In the genomic region with DNA sequence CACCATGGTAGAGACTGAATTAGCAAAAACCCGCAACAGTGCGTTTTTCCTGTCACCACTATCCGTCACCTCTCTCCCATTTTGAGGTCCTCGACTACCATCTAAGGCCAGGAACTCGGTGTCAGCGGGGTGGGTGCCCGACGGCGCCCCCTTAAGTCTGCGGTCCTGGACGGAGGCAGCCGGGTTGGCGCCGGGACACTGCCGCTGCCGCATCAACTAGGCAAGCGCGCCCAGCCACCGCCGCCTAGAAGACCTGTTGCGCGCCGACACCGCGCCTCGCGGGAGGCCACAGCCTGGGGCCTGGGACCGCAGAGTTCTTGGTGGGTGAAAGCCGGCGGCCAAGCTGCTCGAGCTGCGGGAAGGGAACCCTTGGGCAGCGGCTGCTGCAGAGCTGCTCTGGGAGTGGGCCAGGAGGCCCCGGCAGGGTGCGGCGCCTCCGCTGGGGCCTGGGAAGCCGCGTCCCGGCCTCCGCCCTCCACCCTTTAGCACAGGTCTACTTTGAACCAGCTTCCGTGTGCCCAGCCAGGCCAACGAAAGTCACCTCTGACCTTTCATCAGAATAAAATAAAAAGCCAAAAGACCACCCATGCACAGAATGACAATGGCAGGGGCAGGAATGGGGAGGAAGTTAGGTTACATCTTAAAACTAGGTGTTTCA, we compare ENCODE assay signal across 21 cellular contexts. TPM values are rescaled to one million over a fixed set of nuclear protein-coding genes. Genes with fewer than 3 reads are reported as not detected.
DNase-seq lines count a peak whose midpoint lies in the region; ATAC-seq, FAIRE-seq and TF ChIP-seq lines count a peak whose summit lies in the region.
"Had no signal": no experiment of that assay in that cellular context is flagged by ENCODE, and none has a peak within 500 bp of the region (broad histone marks: within the 10 kb centered on the region; RNA-seq: fewer than 3 reads in every experiment).

No MANE protein-coding gene starts in this region.

- TF ChIP-seq POLR2A in H1 (IDR thresholded peaks at IDR 0.05; ENCODE audit: control extremely low read depth in 1 of 2, low read depth in 2 of 2, low read length in 2 of 2) (no peak), esophagus squamous epithelium (IDR thresholded peaks at IDR 0.05) (no peak)

- H3K79me2 ChIP-seq in H1 (ENCODE audit: control insufficient read depth in 1 of 2, insufficient read depth in 2 of 2, low read length in 2 of 2) = no peaks in the 10 kb centered on the region

- TF ChIP-seq EP300 in H1 (IDR thresholded peaks at IDR 0.05; ENCODE audit: borderline replicate concordance in 1 of 2, low read depth in 2 of 2, low read length in 2 of 2) = no peak

- H3K4me2 ChIP-seq in H1 (ENCODE audit: insufficient read depth in 1 of 2, low read depth in 2 of 2, low read length in 2 of 2) = peak overlapping the region; percentile 70

- peaks cover 50 to 82% (median 71%) of the 10 kb centered on the region in 3 donors for H3K27me3 Mint-ChIP-seq in naive B cell

- H4K5ac ChIP-seq in H1 (ENCODE audit: insufficient read length, low read depth, low read length) = no peak overlapping the region

- H3K27me3 ChIP-seq in H1 (replicated peaks in 1 of 4; ENCODE audit: control insufficient read depth in 3 of 4, extremely low read depth in 1 of 4, insufficient read depth in 3 of 4, low read length in 3 of 4) (peaks cover 42 to 72% (median 65%) of the 10 kb centered on the region in 4 experiments), esophagus squamous epithelium (peaks cover 42 to 100% (median 52%) of the 10 kb centered on the region in 4 donors)

- DNase-seq in COLO668 (lab: John Stamatoyannopoulos, UW; ENCODE audit: unreplicated experiment) (peak; percentile 31), GM13977 (ENCODE audit: low spot score) (no peak), H1 (ENCODE audit: low read depth in 1 of 2, low spot score in 2 of 2) (peak in 1 of 2 experiments; percentile 84), naive B cell (no peak), DMS114 treated with DMSO at 0.1 percent for 48 hours (lab: John Stamatoyannopoulos, UW; ENCODE audit: unreplicated experiment) (no peak), esophagus squamous epithelium (lab: John Stamatoyannopoulos, UW) (no peak), T1000 (lab: John Stamatoyannopoulos, UW) (no peak)
- DNase-seq: activated naive CD4-positive, alpha-beta T cell treated with anti-CD3 and anti-CD28 coated beads for 36 hours; DND-41; effector CD8-positive, alpha-beta T cell; immature natural killer cell; Kasumi-1; NCI-H1417; NCI-H2171 treated with DMSO at 0.1 percent for 48 hours; nucleus accumbens; small intestine had no signal

- TF ChIP-seq CTCF in GM13977 (IDR thresholded peaks at IDR 0.05; ENCODE audit: extremely low read depth, insufficient read depth, missing control alignments) (peak; percentile 1), H1 (IDR thresholded peaks at IDR 0.05; ENCODE audit: control extremely low read depth in 1 of 3, insufficient read depth in 1 of 3, low read depth in 1 of 3, low read length in 3 of 3) (peak in 1 of 3 experiments; percentile 33; a peak in 1 of 4 replicates), esophagus squamous epithelium (IDR thresholded peaks at IDR 0.05) (no peak)

- no peak overlapping the region for H2BK20ac ChIP-seq in H1 (ENCODE audit: low read length)

- H3K27ac ChIP-seq in H1 (ENCODE audit: low read depth, low read length) (no peak overlapping the region), esophagus squamous epithelium (no peak overlapping the region)

- H4K91ac ChIP-seq in H1 (replicated peaks; ENCODE audit: insufficient read length, low read length) = no peak overlapping the region

- H2BK15ac ChIP-seq in H1 (ENCODE audit: low read length) = no peak overlapping the region

- POLR2A ChIA-PET in H1 (lab: Charles Lee; ENCODE audit: partially characterized antibody) = interaction anchor here (1.1 to 1.6 kb wide), 3 partner anchors 8 to 15 kb away, joined by 4 to 5 read pairs (median 4); no protein-coding TSS in a partner anchor

- in situ Hi-C loops in GM13977 (cut with MboI; ENCODE audit: low pct_unique_long_range_greater_than_20kb, low sequenced_read_pairs, unreplicated experiment) = no loop called here

- peaks cover 0 to 18% (median 10%) of the 10 kb centered on the region in 7 donors for H3K9me3 Mint-ChIP-seq in naive B cell
- H3K9me3 Mint-ChIP-seq: activated naive CD4-positive, alpha-beta T cell treated with anti-CD3 and anti-CD28 coated beads for 36 hours; memory B cell; stimulated activated naive CD8-positive, alpha-beta T cell treated with anti-CD3 and anti-CD28 coated beads, Interleukin-15, Interleukin-2, amounts not matched to agents 100 ng/mL and 50 ng/mL, for 24 hours had no signal

- FAIRE-seq in H1 (lab: Jason Lieb, UNC) = no peak
- FAIRE-seq: small intestine had no signal

- H3K4me1 Mint-ChIP-seq in naive B cell = peaks cover 24 to 32% (median 31%) of the 10 kb centered on the region in 3 donors

- peak overlapping the region; percentile 75; the same call in 1 of the 2 replicates for H2BK12ac ChIP-seq in H1 (ENCODE audit: low read depth, low read length)

- WGBS in H1 (ENCODE audit: extremely low coverage in 1 of 2, insufficient coverage in 1 of 2, insufficient read length in 1 of 2, insufficient replicate concordance in 2 of 2, low coverage in 1 of 2, low lambda C conversion rate in 2 of 2, missing lambda C conversion rate in 1 of 2), 2 experiments = 3% methylated on average over 43 of the region's 43 CpGs; no CpG with 5 or more reads in 1 of the 2 experiments
- WGBS in esophagus squamous epithelium, 2 donors = 13 to 50% methylated on average over 3 to 8 of the region's 43 CpGs

- H3K9me3 ChIP-seq in H1 (ENCODE audit: insufficient read depth in 2 of 2, low read depth in 1 of 2, low read length in 1 of 2) (no peaks in the 10 kb centered on the region; a peak in 1 of 4 replicates), esophagus squamous epithelium (no peaks in the 10 kb centered on the region)

- peaks cover 0 to 9% (median 0%) of the 10 kb centered on the region in 4 experiments; a peak in 1 of 8 replicates for H3K36me3 ChIP-seq in H1 (ENCODE audit: control insufficient read depth in 2 of 4, insufficient read depth in 4 of 4, low read length in 3 of 4)
- H3K36me3 ChIP-seq in esophagus squamous epithelium = no peaks in the 10 kb centered on the region

- H3K36me3 Mint-ChIP-seq in naive B cell = peaks cover 4 to 11% of the 10 kb centered on the region in 2 donors
- H3K36me3 Mint-ChIP-seq: memory B cell had no signal

- intact Hi-C loops in esophagus squamous epithelium (cut with DNase I) = no loop called here

- H3K79me1 ChIP-seq in H1 (ENCODE audit: low read depth, low read length) = no peaks in the 10 kb centered on the region

- H3K56ac ChIP-seq in H1 (replicated peaks; ENCODE audit: insufficient read length, low read depth, low read length) = no peak overlapping the region

- H2BK5ac ChIP-seq in H1 (ENCODE audit: low read depth, low read length) = no peak overlapping the region; the same call in 1 of the 2 replicates

- peak overlapping the region; percentile 32; the same call in 1 of the 2 replicates for H3K18ac ChIP-seq in H1 (ENCODE audit: extremely low read depth, low read length)

- no peak overlapping the region for H3K9ac ChIP-seq in H1 (replicated peaks in 1 of 4; ENCODE audit: extremely low read depth in 1 of 4, low read depth in 3 of 4, low read length in 3 of 4)

- H2BK120ac ChIP-seq in H1 (replicated peaks; ENCODE audit: low read depth, low read length) = no peak overlapping the region

- TF ChIP-seq RAD21 in H1 (IDR thresholded peaks at IDR 0.05 in 1 of 2, conservative IDR thresholded peaks at IDR 0.05 in 1 of 2; ENCODE audit: low read depth in 2 of 2, low read length in 2 of 2) = peak; percentile 8 to 35; a peak in 1 of 4 replicates

- no peak for ATAC-seq in naive B cell (ENCODE audit: low read depth in 2 of 2)
- no peak for ATAC-seq in GM21717 (IDR thresholded peaks at IDR 0.05; ENCODE audit: unreplicated experiment)

- no peak overlapping the region for H4K8ac ChIP-seq in H1 (ENCODE audit: extremely low read depth, insufficient read depth, low read length)

- no peak overlapping the region for H3K4ac ChIP-seq in H1 (replicated peaks; ENCODE audit: insufficient read length, low read depth, low read length)

- no peak overlapping the region for H2AFZ ChIP-seq in H1 (ENCODE audit: low read length)

- peak overlapping the region in 6 of 8 donors; percentile 46 to 79 (median 62) for H3K4me3 Mint-ChIP-seq in naive B cell
- H3K4me3 Mint-ChIP-seq: activated naive CD4-positive, alpha-beta T cell treated with anti-CD3 and anti-CD28 coated beads for 36 hours had no signal

- H4K20me1 ChIP-seq in H1 (replicated peaks in 1 of 2; ENCODE audit: control insufficient read depth in 1 of 2, insufficient read depth in 2 of 2, low read length in 2 of 2) = no peaks in the 10 kb centered on the region

- no peak overlapping the region for H2AK5ac ChIP-seq in H1 (ENCODE audit: low read depth, low read length)

- peaks cover 29% of the 10 kb centered on the region for H3K23me2 ChIP-seq in H1 (ENCODE audit: low read depth, low read length)

- CTCF ChIA-PET in H1 (lab: Charles Lee; ENCODE audit: partially characterized antibody) = interaction anchor here (0.6 to 2.7 kb wide), 5 partner anchors 9 to 147 kb away, joined by 3 to 12 read pairs (median 4); no protein-coding TSS in a partner anchor

- peak overlapping the region in 2 of 6 donors; percentile 56 to 63 for H3K27ac Mint-ChIP-seq in naive B cell
- H3K27ac Mint-ChIP-seq: activated naive CD4-positive, alpha-beta T cell treated with anti-CD3 and anti-CD28 coated beads for 36 hours; immature natural killer cell; memory B cell; stimulated activated naive CD8-positive, alpha-beta T cell treated with anti-CD3 and anti-CD28 coated beads, Interleukin-15, Interleukin-2, amounts not matched to agents 100 ng/mL and 50 ng/mL, for 24 hours had no signal

- H3K4me1 ChIP-seq in H1 (replicated peaks in 1 of 4; ENCODE audit: control insufficient read depth in 3 of 4, insufficient read depth in 4 of 4, low read length in 3 of 4) (peaks cover 8 to 25% (median 16%) of the 10 kb centered on the region in 4 experiments; a peak in 6 of 7 replicates), esophagus squamous epithelium (peaks cover 11 to 53% (median 13%) of the 10 kb centered on the region in 3 donors)

- H3K23ac ChIP-seq in H1 (ENCODE audit: insufficient read length) = no peak overlapping the region

- H3K4me3 ChIP-seq in H1 (ENCODE audit: extremely low read depth in 1 of 4, insufficient read depth in 2 of 4, low read depth in 3 of 4, low read length in 4 of 4) (peak overlapping the region in 3 of 4 experiments; percentile 1 to 48 (median 21); a peak in 6 of 8 replicates), esophagus squamous epithelium (no peak overlapping the region)

- no peak overlapping the region for H3K14ac ChIP-seq in H1 (ENCODE audit: insufficient read length)

RNA-seq across cellular contexts. Expression of gene FOXB2, which starts 3.5 kb away (rescaled TPM):
- total RNA-seq in H1 (2021; fragmentation: NEBNext Ultra II Directional; extraction: Animal tissue kit (Norgen Biotek cat#: 25700)) = 0.22 and 0.25 TPM in 2 replicates
- 0.15 and 0.30 TPM in 2 replicates for polyA plus RNA-seq in H1 (2011; rRNA removed)
- 0.17 TPM for polyA plus RNA-seq in H1 (2011; cell fraction: cytosol; rRNA removed)
- 0.20 TPM for polyA plus RNA-seq in H1 (2011; cell fraction: nucleus; rRNA removed)
- polyA plus RNA-seq in H1 (2012, experiment 1 of 2) = 0.32 TPM in 1 of 4 replicates, not detected in the others
- polyA plus RNA-seq in H1 (2012, experiment 2 of 2) = 0.13 TPM
- polyA plus RNA-seq in H1 (2013, experiment 1 of 2) = 0.14 TPM
- polyA plus RNA-seq in H1 (2013, experiment 2 of 2) = 0.13 TPM
- polyA minus RNA-seq in H1 (2011; rRNA and poly(A)+ RNA removed) = not detected in 2 replicates
- not detected for polyA minus RNA-seq in H1 (2011; cell fraction: cytosol; rRNA and poly(A)+ RNA removed)
- polyA minus RNA-seq in H1 (2011; cell fraction: nucleus; rRNA and poly(A)+ RNA removed) = 0.50 TPM
- polyA plus RNA-seq in naive B cell (ENCODE audit: low read depth in 6 of 6) = not detected
- not detected for total RNA-seq in esophagus squamous epithelium
- total RNA-seq: activated naive CD4-positive, alpha-beta T cell treated with anti-CD3 and anti-CD28 coated beads for 36 hours; fibroblast of villous mesenchyme had no signal
- polyA plus RNA-seq: CD14-positive monocyte, immature natural killer cell, small intestine had no signal

Comparison
In these comparisons a context has a peak if more than half of its experiments do, and no peak if none do; other contexts are left out.
1. H3K4me3 ChIP-seq: peak in H1 (3 of 4); none in esophagus squamous epithelium (0 of 4).